Comparison of ENCODE assay signal across 16 cellular contexts in the genomic region with DNA sequence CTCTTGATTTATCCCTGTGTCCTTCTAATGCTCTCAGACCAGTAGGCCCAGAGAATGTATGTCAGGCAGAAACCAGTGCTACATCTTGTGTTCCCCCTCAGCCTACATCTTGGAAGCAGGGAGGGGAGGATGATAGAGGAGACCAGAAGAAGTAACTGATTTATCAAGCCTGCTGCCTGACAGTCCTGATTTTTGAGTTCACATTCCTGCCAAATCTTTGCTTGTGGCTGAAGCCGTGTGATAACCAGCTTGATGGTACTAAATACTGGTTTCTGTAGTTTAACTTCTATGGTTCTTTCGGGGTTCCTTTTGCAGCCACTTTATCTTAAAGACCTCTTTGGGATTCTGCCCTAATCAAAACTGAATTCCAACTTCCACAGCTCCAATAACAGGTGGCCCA. TPM values are rescaled to one million over a fixed set of nuclear protein-coding genes. Genes with fewer than 3 reads are reported as not detected.
DNase-seq lines count a peak whose midpoint lies in the region; ATAC-seq, FAIRE-seq and TF ChIP-seq lines count a peak whose summit lies in the region.
"Had no signal": no experiment of that assay in that cellular context is flagged by ENCODE, and none has a peak within 500 bp of the region (broad histone marks: within the 10 kb centered on the region; RNA-seq: fewer than 3 reads in every experiment).

No MANE protein-coding gene starts in this region.

- no peak overlapping the region for H3K18ac ChIP-seq in H1 (ENCODE audit: extremely low read depth, low read length)

- CTCF ChIA-PET in HEK293 (lab: Yijun Ruan, JAX) = interaction anchor here (1.0 to 1.4 kb wide), 2 partner anchors 9 to 20 kb away, joined by 3 to 5 read pairs; no protein-coding TSS in a partner anchor
- CTCF ChIA-PET in WTC11 (lab: Charles Lee) = no interaction called here
- CTCF ChIA-PET in H1 (lab: Charles Lee; ENCODE audit: partially characterized antibody) = interaction anchor here (1.3 kb wide), 1 partner anchor 10 kb away, joined by 3 read pairs; no protein-coding TSS in a partner anchor

- no peak for TF ChIP-seq POLR2A in H1 (IDR thresholded peaks at IDR 0.05; ENCODE audit: control extremely low read depth in 1 of 2, low read depth in 2 of 2, low read length in 2 of 2)
- TF ChIP-seq POLR2A in transverse colon (IDR thresholded peaks at IDR 0.05) = no peak

- H3K4me1 Mint-ChIP-seq in WTC11 = peaks cover 76% of the 10 kb centered on the region

- no peak overlapping the region for H3K4ac ChIP-seq in H1 (replicated peaks; ENCODE audit: insufficient read length, low read depth, low read length)

- H3K36me3 ChIP-seq in HEK293 (ENCODE audit: control insufficient read depth in 2 of 2, insufficient read depth in 1 of 2, low read length in 2 of 2) (no peaks in the 10 kb centered on the region), H1 (ENCODE audit: control insufficient read depth in 2 of 4, insufficient read depth in 4 of 4, low read length in 3 of 4) (peaks cover 0 to 5% (median 0%) of the 10 kb centered on the region in 4 experiments; a peak in 1 of 8 replicates), transverse colon (no peaks in the 10 kb centered on the region)

- DNase-seq in WTC11 (ENCODE audit: low spot score) (no peak), H1 (ENCODE audit: low read depth in 1 of 2, low spot score in 2 of 2) (no peak), transverse colon (no peak), NCI-H345 treated with DMSO at 0.1 percent for 48 hours (lab: John Stamatoyannopoulos, UW; ENCODE audit: unreplicated experiment) (no peak), NCI-H2171 treated with DMSO at 0.1 percent for 48 hours (lab: John Stamatoyannopoulos, UW) (no peak)
- DNase-seq: ACHN; CD4-positive, CD25-positive, alpha-beta regulatory T cell; DMS79; GM23248; H9; KG1 had no signal

- H3K79me2 ChIP-seq in H1 (ENCODE audit: control insufficient read depth in 1 of 2, insufficient read depth in 2 of 2, low read length in 2 of 2) = no peaks in the 10 kb centered on the region

- FAIRE-seq in H1 (lab: Jason Lieb, UNC) = no peak
- FAIRE-seq: GM12878, GM18507 had no signal

- H3K56ac ChIP-seq in H1 (replicated peaks; ENCODE audit: insufficient read length, low read depth, low read length) = no peak overlapping the region

- no peak overlapping the region for H2AFZ ChIP-seq in H1 (ENCODE audit: low read length)
- H2AFZ ChIP-seq: GM23248 had no signal

- 0 out of 2 replicates have a peak overlapping the region, but pooled peaks have one; percentile 47 for H2AK5ac ChIP-seq in H1 (ENCODE audit: low read depth, low read length)

- H2BK120ac ChIP-seq in H1 (replicated peaks; ENCODE audit: low read depth, low read length) = peak overlapping the region; percentile 82

- H2BK5ac ChIP-seq in H1 (ENCODE audit: low read depth, low read length) = no peak overlapping the region; the same call in 1 of the 2 replicates

- H3K27ac ChIP-seq in HEK293 (ENCODE audit: extremely low read depth, low read depth, low read length) (no peak overlapping the region), H1 (ENCODE audit: low read depth, low read length) (no peak overlapping the region), transverse colon (peak overlapping the region in 3 of 4 donors; percentile 47 to 66 (median 63))
- H3K27ac ChIP-seq: BLaER1 treated with 17β-estradiol and CSF1 and Interleukin-3, amounts not matched to agents 10 nM and 100 nM; GM23248 had no signal

- no peaks in the 10 kb centered on the region for H3K79me1 ChIP-seq in H1 (ENCODE audit: low read depth, low read length)

- intact Hi-C loops in transverse colon (cut with DNase I; ENCODE audit: low total_unique reads) = no loop called here

- no peaks in the 10 kb centered on the region for H3K27me3 ChIP-seq in H1 (replicated peaks in 1 of 4; ENCODE audit: control insufficient read depth in 3 of 4, extremely low read depth in 1 of 4, insufficient read depth in 3 of 4, low read length in 3 of 4)
- no peaks in the 10 kb centered on the region for H3K27me3 ChIP-seq in transverse colon
- H3K27me3 ChIP-seq: BLaER1 treated with 17β-estradiol and CSF1 and Interleukin-3, amounts not matched to agents 10 nM and 100 nM had no signal

- no peak overlapping the region for H4K5ac ChIP-seq in H1 (ENCODE audit: insufficient read length, low read depth, low read length)

- in situ Hi-C loops in transverse colon (cut with MboI; ENCODE audit: low pct_ligation_motif_present in 1 of 4, low pct_unique_long_range_greater_than_20kb in 1 of 4, low sequenced_read_pairs in 3 of 4) = no loop called here

- H3K4me1 ChIP-seq in HEK293 (ENCODE audit: control insufficient read depth, insufficient read depth, low read length) (0 out of 2 replicates have a peak, but pooled peaks cover 7% of the 10 kb centered on the region), H1 (replicated peaks in 1 of 4; ENCODE audit: control insufficient read depth in 3 of 4, insufficient read depth in 4 of 4, low read length in 3 of 4) (peaks cover 15 to 25% (median 18%) of the 10 kb centered on the region in 4 experiments), transverse colon (peaks cover 8 to 55% (median 21%) of the 10 kb centered on the region in 4 donors)

- H3K36me3 Mint-ChIP-seq in WTC11 = peaks cover 37% of the 10 kb centered on the region

- peak overlapping the region; percentile 64; the same call in 1 of the 2 replicates for H2BK12ac ChIP-seq in H1 (ENCODE audit: low read depth, low read length)

- no peak for TF ChIP-seq RAD21 in H1 (IDR thresholded peaks at IDR 0.05 in 1 of 2, conservative IDR thresholded peaks at IDR 0.05 in 1 of 2; ENCODE audit: low read depth in 2 of 2, low read length in 2 of 2)

- peaks cover 35% of the 10 kb centered on the region for H3K9me3 Mint-ChIP-seq in WTC11

- H3K4me2 ChIP-seq in H1 (ENCODE audit: insufficient read depth in 1 of 2, low read depth in 2 of 2, low read length in 2 of 2) = no peak overlapping the region

- H3K4me3 Mint-ChIP-seq in WTC11 = no peak overlapping the region
- H3K4me3 Mint-ChIP-seq: CD4-positive, CD25-positive, alpha-beta regulatory T cell; H9 had no signal

- no peak overlapping the region for H3K23ac ChIP-seq in H1 (ENCODE audit: insufficient read length)

- H4K20me1 ChIP-seq in H1 (replicated peaks in 1 of 2; ENCODE audit: control insufficient read depth in 1 of 2, insufficient read depth in 2 of 2, low read length in 2 of 2) = no peaks in the 10 kb centered on the region
- H4K20me1 ChIP-seq: BLaER1 treated with 17β-estradiol and CSF1 and Interleukin-3, amounts not matched to agents 10 nM and 100 nM had no signal

- 96% methylated on average over 2 of the region's 2 CpGs; no CpG with 5 or more reads in 1 of the 2 experiments for WGBS in H1 (ENCODE audit: extremely low coverage in 1 of 2, insufficient coverage in 1 of 2, insufficient read length in 1 of 2, insufficient replicate concordance in 2 of 2, low coverage in 1 of 2, low lambda C conversion rate in 2 of 2, missing lambda C conversion rate in 1 of 2), 2 experiments
- 90 to 91% methylated on average over 2 of the region's 2 CpGs for WGBS in transverse colon (ENCODE audit: low coverage in 1 of 2), 2 donors

- TF ChIP-seq EP300 in H1 (IDR thresholded peaks at IDR 0.05; ENCODE audit: borderline replicate concordance in 1 of 2, low read depth in 2 of 2, low read length in 2 of 2) (no peak), transverse colon (IDR thresholded peaks at IDR 0.05; ENCODE audit: low read depth) (no peak)

- H3K4me3 ChIP-seq in HEK293 (ENCODE audit: low read depth, low read length) = no peak overlapping the region
- no peak overlapping the region for H3K4me3 ChIP-seq in H1 (ENCODE audit: extremely low read depth in 1 of 4, insufficient read depth in 2 of 4, low read depth in 3 of 4, low read length in 4 of 4)
- no peak overlapping the region for H3K4me3 ChIP-seq in transverse colon
- H3K4me3 ChIP-seq: BLaER1 treated with 17β-estradiol and CSF1 and Interleukin-3, amounts not matched to agents 10 nM and 100 nM; GM12878; GM23248 had no signal

- H3K9ac ChIP-seq in H1 (replicated peaks in 1 of 4; ENCODE audit: extremely low read depth in 1 of 4, low read depth in 3 of 4, low read length in 3 of 4) = no peak overlapping the region
- H3K9ac ChIP-seq: BLaER1 treated with 17β-estradiol and CSF1 and Interleukin-3, amounts not matched to agents 10 nM and 100 nM; GM23248 had no signal

- H3K27me3 Mint-ChIP-seq in WTC11 (ENCODE audit: low read depth) = peaks cover 4% of the 10 kb centered on the region; the same call in 1 of the 2 replicates
- H3K27me3 Mint-ChIP-seq: CD4-positive, CD25-positive, alpha-beta regulatory T cell had no signal

- H3K23me2 ChIP-seq in H1 (ENCODE audit: low read depth, low read length) = no peaks in the 10 kb centered on the region

- peak overlapping the region; percentile 6; the same call in 1 of the 2 replicates for H2BK20ac ChIP-seq in H1 (ENCODE audit: low read length)

- H3K14ac ChIP-seq in H1 (ENCODE audit: insufficient read length) = no peak overlapping the region

- H3K9me3 ChIP-seq in HEK293 (ENCODE audit: control insufficient read depth, insufficient read depth, low read depth, low read length) (no peaks in the 10 kb centered on the region), H1 (ENCODE audit: insufficient read depth in 2 of 2, low read depth in 1 of 2, low read length in 1 of 2) (peaks cover 9 to 15% of the 10 kb centered on the region in 2 experiments), transverse colon (no peaks in the 10 kb centered on the region)

- peak overlapping the region; percentile 83 for H4K91ac ChIP-seq in H1 (replicated peaks; ENCODE audit: insufficient read length, low read length)

- POLR2A ChIA-PET in HEK293 (lab: Yijun Ruan, JAX) (no interaction called here), WTC11 (lab: Charles Lee) (no interaction called here), H1 (lab: Charles Lee; ENCODE audit: partially characterized antibody) (interaction anchor here (0.9 kb wide), 1 partner anchor 18 kb away, joined by 3 read pairs; no protein-coding TSS in a partner anchor)

- TF ChIP-seq CTCF in HEK293 (tag by site-specific recombination; IDR thresholded peaks at IDR 0.05) (no peak), WTC11 (IDR thresholded peaks at IDR 0.05) (no peak), H1 (IDR thresholded peaks at IDR 0.05; ENCODE audit: control extremely low read depth in 1 of 3, insufficient read depth in 1 of 3, low read depth in 1 of 3, low read length in 3 of 3) (no peak), transverse colon (IDR thresholded peaks at IDR 0.05) (no peak)

- H4K8ac ChIP-seq in H1 (ENCODE audit: extremely low read depth, insufficient read depth, low read length) = no peak overlapping the region

- no peak overlapping the region for H2BK15ac ChIP-seq in H1 (ENCODE audit: low read length)

- peak overlapping the region; percentile 41 for H3K27ac Mint-ChIP-seq in WTC11

- no peak for ATAC-seq in WTC11
- no peak for ATAC-seq in HG03460 (IDR thresholded peaks at IDR 0.05; ENCODE audit: unreplicated experiment)
- ATAC-seq: GM12878 had no signal

RNA-seq across cellular contexts. Expression of gene WDR26, which starts 59.7 kb away (rescaled TPM):
- total RNA-seq in WTC11 (2021) = 64.9 to 66.1 TPM (median 65.3 TPM) in 3 replicates
- 65.5 and 72.5 TPM in 2 replicates for total RNA-seq in H1 (2021; fragmentation: NEBNext Ultra II Directional; extraction: Animal tissue kit (Norgen Biotek cat#: 25700))
- polyA plus RNA-seq in H1 (2011; rRNA removed) = 14.7 and 18.0 TPM in 2 replicates
- polyA plus RNA-seq in H1 (2011; cell fraction: cytosol; rRNA removed) = 26.3 TPM
- polyA plus RNA-seq in H1 (2011; cell fraction: nucleus; rRNA removed) = 39.8 TPM
- 38.0 to 52.6 TPM (median 50.8 TPM) in 4 replicates for polyA plus RNA-seq in H1 (2012, experiment 1 of 2)
- 6.7 TPM for polyA plus RNA-seq in H1 (2012, experiment 2 of 2)
- polyA plus RNA-seq in H1 (2013, experiment 1 of 2) = 32.3 TPM
- 29.9 TPM for polyA plus RNA-seq in H1 (2013, experiment 2 of 2)
- 53.7 and 61.6 TPM in 2 replicates for polyA minus RNA-seq in H1 (2011; rRNA and poly(A)+ RNA removed)
- polyA minus RNA-seq in H1 (2011; cell fraction: cytosol; rRNA and poly(A)+ RNA removed) = 44.9 TPM
- polyA minus RNA-seq in H1 (2011; cell fraction: nucleus; rRNA and poly(A)+ RNA removed) = 101 TPM
- total RNA-seq in transverse colon = 100 to 1,000 TPM in 3 of 4 donors, 10 to 100 TPM in 1; 77.4 to 127 (median 109) TPM

Comparison
In these comparisons a context has a peak if more than half of its experiments do, and no peak if none do; other contexts are left out.
1. H3K27ac ChIP-seq: peak in transverse colon (3 of 4); none in HEK293 (single experiment) and H1 (single experiment).